In the genomic region with DNA sequence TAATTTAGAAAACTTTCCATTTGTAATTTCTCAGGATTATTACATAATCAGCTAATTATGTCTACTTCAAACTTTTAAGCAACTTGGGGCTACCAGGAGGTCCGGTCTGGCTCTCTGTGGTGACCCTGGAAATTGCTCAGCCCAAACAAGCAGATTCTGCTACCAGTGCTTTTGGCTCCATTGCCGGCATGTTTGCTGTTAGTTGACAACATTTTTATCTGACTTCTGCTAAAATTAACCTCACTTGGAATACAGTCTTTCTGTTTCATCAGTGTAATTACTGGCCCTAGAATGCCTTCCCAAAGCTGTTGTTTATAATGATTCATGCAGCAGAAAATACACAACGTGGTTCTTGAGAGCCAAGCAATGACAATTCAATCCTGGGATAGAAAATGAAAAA, we compare ENCODE assay signal across 31 cellular contexts. TPM values are rescaled to one million over a fixed set of nuclear protein-coding genes. Genes with fewer than 3 reads are reported as not detected.
"Had no signal": no experiment of that assay in that cellular context is flagged by ENCODE, and none has a peak within 500 bp of the region (broad histone marks: within the 10 kb centered on the region; RNA-seq: fewer than 3 reads in every experiment).

No MANE protein-coding gene starts in this region.

- ATAC-seq: left cardiac atrium; left lobe of liver; mucosa of descending colon; naive thymus-derived CD4-positive, alpha-beta T cell; natural killer cell treated with Interleukin-12 subunit alpha and Interleukin-12 subunit beta and Interleukin-15 and Interleukin-18, amount 100 ng/mL, for 72 hours; right lobe of liver; stimulated activated naive B cell treated with anti-CD40 and anti-IgM and Interleukin-4, amounts not matched to agents 10 μg/mL and 1 μg/mL and 100 μg/mL, for 72 hours; stimulated activated naive CD8-positive, alpha-beta T cell treated with anti-CD3 and anti-CD28 coated beads, Interleukin-15, Interleukin-2, amounts not matched to agents 100 U/mL and 50 U/mL, for 24 hours had no signal

- H3K4me2 ChIP-seq: hepatocyte had no signal

- H2AFZ ChIP-seq: hepatocyte had no signal

- H3K27me3 Mint-ChIP-seq: progenitor cell of endocrine pancreas; stimulated activated naive B cell treated with anti-CD40 and anti-IgM and Interleukin-4, amounts not matched to agents 10 μg/mL and 1 μg/mL and 100 μg/mL, for 72 hours had no signal

- H3K79me2 ChIP-seq: hepatocyte had no signal

- DNase-seq: islet precursor cell; left cardiac atrium; lower lobe of right lung; midbrain; mucosa of descending colon; naive thymus-derived CD4-positive, alpha-beta T cell; ovary; right lobe of liver; spleen; stimulated activated CD4-positive, alpha-beta T cell treated with anti-CD3 and anti-CD28 coated beads, Interleukin-4, amount 100 ng/mL, for 4 hours; stimulated activated CD8-positive, alpha-beta memory T cell treated with anti-CD3 and anti-CD28 coated beads, Interleukin-4, amount 100 ng/mL, for 48 hours; stimulated activated naive B cell treated with anti-CD40 and anti-IgM and Interleukin-4, amounts not matched to agents 10 μg/mL and 1 μg/mL and 100 μg/mL, for 72 hours; stimulated activated naive CD8-positive, alpha-beta T cell treated with anti-CD3 and anti-CD28 coated beads, Interleukin-15, Interleukin-2, amounts not matched to agents 100 U/mL and 50 U/mL, for 24 hours; stomach; testis; thyroid gland; transverse colon; upper lobe of left lung had no signal

- H3K36me3 ChIP-seq: lower lobe of right lung, ovary, right atrium auricular region, right lobe of liver, spleen, stomach, thyroid gland, transverse colon, upper lobe of left lung, vagina had no signal

- H3K4me1 Mint-ChIP-seq: naive thymus-derived CD4-positive, alpha-beta T cell had no signal

- H3K27me3 ChIP-seq: hepatocyte, ovary, right atrium auricular region, right lobe of liver, spleen, stomach, testis, thyroid gland, transverse colon, upper lobe of left lung, vagina had no signal

- H3K4me1 ChIP-seq: lower lobe of right lung, right atrium auricular region, right lobe of liver, spleen, testis, thyroid gland, transverse colon, upper lobe of left lung, vagina had no signal

- H3K27ac ChIP-seq: hepatocyte, lower lobe of right lung, ovary, right atrium auricular region, right lobe of liver, skin epidermis, spleen, stomach, testis, thyroid gland, transverse colon, upper lobe of left lung, vagina had no signal

- H3K27ac Mint-ChIP-seq: naive thymus-derived CD4-positive, alpha-beta T cell; natural killer cell treated with Interleukin-12 subunit alpha and Interleukin-12 subunit beta and Interleukin-15 and Interleukin-18, amount 100 ng/mL, for 72 hours; progenitor cell of endocrine pancreas; stimulated activated naive B cell treated with anti-CD40 and anti-IgM and Interleukin-4, amounts not matched to agents 10 μg/mL and 1 μg/mL and 100 μg/mL, for 72 hours had no signal

- H3K4me3 ChIP-seq: hepatocyte, lower lobe of right lung, mucosa of descending colon, ovary, right atrium auricular region, right lobe of liver, skin epidermis, spleen, stomach, testis, thyroid gland, transverse colon, upper lobe of left lung, vagina had no signal

- H3K36me3 Mint-ChIP-seq: natural killer cell treated with Interleukin-12 subunit alpha and Interleukin-12 subunit beta and Interleukin-15 and Interleukin-18, amount 100 ng/mL, for 72 hours; stimulated activated naive B cell treated with anti-CD40 and anti-IgM and Interleukin-4, amounts not matched to agents 10 μg/mL and 1 μg/mL and 100 μg/mL, for 72 hours had no signal

- H3K9me3 ChIP-seq: lower lobe of right lung, mucosa of descending colon, ovary, right atrium auricular region, right lobe of liver, stomach, testis, thyroid gland, transverse colon, upper lobe of left lung, vagina had no signal

- H3K4me3 Mint-ChIP-seq: naive thymus-derived CD4-positive, alpha-beta T cell; natural killer cell treated with Interleukin-12 subunit alpha and Interleukin-12 subunit beta and Interleukin-15 and Interleukin-18, amount 100 ng/mL, for 72 hours; stimulated activated naive B cell treated with anti-CD40 and anti-IgM and Interleukin-4, amounts not matched to agents 10 μg/mL and 1 μg/mL and 100 μg/mL, for 72 hours had no signal

RNA-seq across cellular contexts. Expression of a gene that starts 38.5 kb away (rescaled TPM):
- total RNA-seq: left lobe of liver; liver; mesenteric fat pad; mucosa of descending colon; myocyte; naive thymus-derived CD4-positive, alpha-beta T cell; natural killer cell treated with Interleukin-12 subunit alpha and Interleukin-12 subunit beta and Interleukin-15 and Interleukin-18, amount 100 ng/mL, for 72 hours; progenitor cell of endocrine pancreas; renal cortical epithelial cell; right lobe of liver; spleen; stomach; transverse colon; vagina had no signal
- polyA plus RNA-seq: hepatocyte; liver; naive thymus-derived CD4-positive, alpha-beta T cell; neural cell; urinary bladder had no signal
